Comparison of ENCODE assay signal across 18 cellular contexts in genomic region chr21:42108554-42108885, GRCh38. TPM values are rescaled to one million over a fixed set of nuclear protein-coding genes. Genes with fewer than 3 reads are reported as not detected.
DNase-seq lines count a peak whose midpoint lies in the region; ATAC-seq and TF ChIP-seq lines count a peak whose summit lies in the region.
"Had no signal": no experiment of that assay in that cellular context is flagged by ENCODE, and none has a peak within 500 bp of the region (broad histone marks: within the 10 kb centered on the region; RNA-seq: fewer than 3 reads in every experiment).

No MANE protein-coding gene starts in this region.

- no peak for TF ChIP-seq CTCF in CD8-positive, alpha-beta T cell (IDR thresholded peaks at IDR 0.05)
- TF ChIP-seq CTCF in VCaP (conservative IDR thresholded peaks at IDR 0.05), result no peak

- no peak overlapping the region for H4K91ac ChIP-seq in neuronal stem cell (ENCODE audit: low read depth, low read length, poor library complexity)

- no peak overlapping the region for H3K4me2 ChIP-seq in neuronal stem cell (ENCODE audit: insufficient read depth, low read length, poor library complexity, severe bottlenecking)

- peaks cover 9% of the 10 kb centered on the region for H3K4me1 Mint-ChIP-seq in CD8-positive, alpha-beta T cell (ENCODE audit: low read depth)

- H3K79me1 ChIP-seq in neuronal stem cell (ENCODE audit: low read depth, low read length), result no peaks in the 10 kb centered on the region

- intact Hi-C loops in CD8-positive, alpha-beta T cell (cut with DNase I, micrococcal nuclease), result loop anchor here (1.0 kb wide), 3 partner anchors 45 to 99 kb away; no protein-coding TSS in a partner anchor

- no peak overlapping the region for H3K27ac ChIP-seq in CD8-positive, alpha-beta T cell (ENCODE audit: low read depth, low read length)
- peak overlapping the region; percentile 47; the same call in 1 of the 2 replicates for H3K27ac ChIP-seq in VCaP
- no peak overlapping the region for H3K27ac ChIP-seq in neuronal stem cell (replicated peaks; ENCODE audit: low read length)
- H3K27ac ChIP-seq: pancreas, right lobe of liver, tibial nerve had no signal

- H3K27me3 ChIP-seq in CD8-positive, alpha-beta T cell (ENCODE audit: insufficient read depth, low read length), result no peaks in the 10 kb centered on the region
- peaks cover 0 to 2% (median 0%) of the 10 kb centered on the region in 3 experiments for H3K27me3 ChIP-seq in neuronal stem cell (ENCODE audit: control insufficient read depth in 3 of 3, insufficient read depth in 3 of 3, low read depth in 1 of 3, low read length in 3 of 3)
- H3K27me3 ChIP-seq: pancreas, right lobe of liver had no signal

- CTCF ChIA-PET in CD8-positive, alpha-beta T cell (lab: Charles Lee), result interaction anchor here (0.6 to 3.4 kb wide), 41 partner anchors 9 to 308 kb away, joined by 3 to 73 read pairs (median 5); partner anchors contain the start of genes PRDM15, UMODL1 and ZBTB21

- peak overlapping the region; percentile 10 for H2AFZ ChIP-seq in neuronal stem cell (ENCODE audit: low read length)

- H3K4me3 ChIP-seq in CD8-positive, alpha-beta T cell (ENCODE audit: low read depth, low read length), result peak overlapping the region; percentile 28
- no peak overlapping the region for H3K4me3 ChIP-seq in neuronal stem cell (ENCODE audit: low read length in 2 of 2)
- H3K4me3 ChIP-seq: pancreas, right lobe of liver, tibial nerve had no signal

- H3K9ac ChIP-seq in neuronal stem cell (ENCODE audit: low read depth, low read length, poor library complexity), result no peak overlapping the region

- POLR2A ChIA-PET in CD8-positive, alpha-beta T cell (lab: Charles Lee), result interaction anchor here (1.7 to 2.8 kb wide), 3 partner anchors 45 to 213 kb away, joined by 5 to 26 read pairs (median 22); partner anchors contain the start of gene ZBTB21

- H3K9me3 Mint-ChIP-seq in CD8-positive, alpha-beta T cell, result no peaks in the 10 kb centered on the region
- H3K9me3 Mint-ChIP-seq: activated naive CD4-positive, alpha-beta T cell treated with anti-CD3 and anti-CD28 coated beads for 36 hours; HFFc6; T-helper 2 cell treated with Interferon-gamma antibody and Interleukin-4, amounts not matched to agents 5 μg/mL and 100 μg/mL, for 36 hours had no signal

- no peaks in the 10 kb centered on the region for H3K36me3 Mint-ChIP-seq in CD8-positive, alpha-beta T cell

- H3K27ac Mint-ChIP-seq in CD8-positive, alpha-beta T cell, result no peak overlapping the region
- H3K27ac Mint-ChIP-seq: activated CD8-positive, alpha-beta T cell treated with anti-CD3 and anti-CD28 coated beads, Interleukin-2, amount 10 ng/mL, durations not matched to agents 7 days and 5 days; activated naive CD4-positive, alpha-beta T cell treated with anti-CD3 and anti-CD28 coated beads for 36 hours; HFFc6; T-helper 2 cell treated with Interferon-gamma antibody and Interleukin-4, amounts not matched to agents 5 μg/mL and 100 μg/mL, for 36 hours had no signal

- no peaks in the 10 kb centered on the region for H3K36me3 ChIP-seq in CD8-positive, alpha-beta T cell (ENCODE audit: insufficient read depth, low read length)
- H3K36me3 ChIP-seq in neuronal stem cell (replicated peaks in 1 of 2; ENCODE audit: control insufficient read depth in 2 of 2, insufficient read depth in 2 of 2, low read length in 2 of 2), result no peaks in the 10 kb centered on the region
- H3K36me3 ChIP-seq: pancreas, right lobe of liver, tibial nerve had no signal

- no peak for DNase-seq in CD8-positive, alpha-beta T cell
- DNase-seq in neuronal stem cell (ENCODE audit: low spot score) (no peak), SHP77 treated with DMSO at 0.1 percent for 48 hours (lab: John Stamatoyannopoulos, UW) (no peak), NCI-H1105 treated with DMSO at 0.1 percent for 48 hours (lab: John Stamatoyannopoulos, UW) (no peak), erythroblast (lab: John Stamatoyannopoulos, UW) (no peak)
- no peak for DNase-seq in stimulated activated CD4-positive, alpha-beta T cell treated with anti-CD3 and anti-CD28 coated beads, Interleukin-15, amount 100 ng/mL, for 24 hours
- DNase-seq: HFFc6 had no signal

- H2BK5ac ChIP-seq in neuronal stem cell (ENCODE audit: low read length), result no peak overlapping the region

- H2BK120ac ChIP-seq in neuronal stem cell (ENCODE audit: low read depth, low read length), result peak overlapping the region; percentile 14

- WGBS in neuronal stem cell (ENCODE audit: extremely low coverage in 2 of 2, insufficient read length in 2 of 2, insufficient replicate concordance in 1 of 2), 2 donors, result no CpG with 5 or more reads among the region's 16 CpGs

- no peak for ATAC-seq in CD8-positive, alpha-beta T cell
- ATAC-seq in HG03432 (IDR thresholded peaks at IDR 0.05; ENCODE audit: unreplicated experiment), result peak; percentile 4

- H3K4me3 Mint-ChIP-seq in CD8-positive, alpha-beta T cell, result no peak overlapping the region
- H3K4me3 Mint-ChIP-seq: activated CD8-positive, alpha-beta T cell treated with anti-CD3 and anti-CD28 coated beads, Interleukin-2, amount 10 ng/mL, durations not matched to agents 7 days and 5 days; HFFc6; T-helper 2 cell treated with Interferon-gamma antibody and Interleukin-4, amounts not matched to agents 5 μg/mL and 100 μg/mL, for 36 hours had no signal

- H3K4me1 ChIP-seq in CD8-positive, alpha-beta T cell (ENCODE audit: insufficient read depth, low read length), result peaks cover 20% of the 10 kb centered on the region
- no peaks in the 10 kb centered on the region for H3K4me1 ChIP-seq in neuronal stem cell (ENCODE audit: control insufficient read depth in 2 of 2, insufficient read depth in 1 of 2, low read depth in 1 of 2, low read length in 2 of 2)
- H3K4me1 ChIP-seq: right lobe of liver, tibial nerve had no signal

- no peak overlapping the region for H3K14ac ChIP-seq in neuronal stem cell (ENCODE audit: low read length)

- no peaks in the 10 kb centered on the region for H3K9me3 ChIP-seq in CD8-positive, alpha-beta T cell (ENCODE audit: low read length)
- H3K9me3 ChIP-seq in neuronal stem cell (replicated peaks in 1 of 2; ENCODE audit: control insufficient read depth in 2 of 2, insufficient read depth in 1 of 2, low read depth in 1 of 2, low read length in 2 of 2), result peaks cover 0 to 2% of the 10 kb centered on the region in 2 donors
- H3K9me3 ChIP-seq: pancreas, right lobe of liver, tibial nerve had no signal

- peak overlapping the region; percentile 14 for H2AK5ac ChIP-seq in neuronal stem cell (ENCODE audit: low read depth, low read length)

- H2BK12ac ChIP-seq in neuronal stem cell (ENCODE audit: low read length), result peak overlapping the region; percentile 46

- H3K27me3 Mint-ChIP-seq in CD8-positive, alpha-beta T cell (ENCODE audit: low read depth), result peaks cover 4% of the 10 kb centered on the region

- no peak for TF ChIP-seq POLR2A in erythroblast (IDR thresholded peaks at IDR 0.05; ENCODE audit: low read length)

- H3K18ac ChIP-seq in neuronal stem cell (ENCODE audit: low read length), result no peak overlapping the region

- H3K23ac ChIP-seq in neuronal stem cell (ENCODE audit: low read depth, low read length, poor library complexity), result no peak overlapping the region

- H4K8ac ChIP-seq in neuronal stem cell (ENCODE audit: low read depth, low read length), result no peak overlapping the region

- H3K4ac ChIP-seq in neuronal stem cell (ENCODE audit: low read length), result no peak overlapping the region

- H2BK15ac ChIP-seq in neuronal stem cell (ENCODE audit: low read length), result peak overlapping the region; percentile 39

RNA-seq across cellular contexts. Expression of gene UMODL1, which starts 37.4 kb away (rescaled TPM):
- under 1 TPM; 0.50 to 0.54 TPM for total RNA-seq in CD8-positive, alpha-beta T cell
- polyA plus RNA-seq in neuronal stem cell (2013, experiment 1 of 2), result not detected
- polyA plus RNA-seq in neuronal stem cell (2013, experiment 2 of 2), result not detected
- total RNA-seq: activated CD8-positive, alpha-beta T cell treated with anti-CD3 and anti-CD28 coated beads, Interleukin-2, amount 10 ng/mL, durations not matched to agents 7 days and 5 days; activated naive CD4-positive, alpha-beta T cell treated with anti-CD3 and anti-CD28 coated beads for 36 hours; cardiac septum; frontal cortex; HFFc6; tibial nerve had no signal
- polyA plus RNA-seq: mammary epithelial cell had no signal
